21 cellular contexts compared by ENCODE assay signal in genomic region chr10:116699783-116700150, GRCh38. TPM values are rescaled to one million over a fixed set of nuclear protein-coding genes. Genes with fewer than 3 reads are reported as not detected.
A peak's percentile ranks its signal among the peaks of the same experiment; 100 is the strongest.
DNase-seq lines count a peak whose midpoint lies in the region; ATAC-seq and TF ChIP-seq lines count a peak whose summit lies in the region.
"Had no signal": no experiment of that assay in that cellular context is flagged by ENCODE, and none has a peak within 500 bp of the region (broad histone marks: within the 10 kb centered on the region; RNA-seq: fewer than 3 reads in every experiment).

No MANE protein-coding gene starts in this region.

- no peak for ATAC-seq in CD8-positive, alpha-beta T cell
- ATAC-seq: HCT116 had no signal

- H3K9ac ChIP-seq in stomach smooth muscle (ENCODE audit: low read length in 2 of 2): peak overlapping the region in 1 of 2 donors; percentile 47
- H3K9ac ChIP-seq: GM23248, SK-N-SH had no signal

- H3K4me3 ChIP-seq in stomach smooth muscle (ENCODE audit: low read length in 2 of 2): peak overlapping the region in 1 of 2 donors; percentile 8
- H3K4me3 ChIP-seq in CD8-positive, alpha-beta T cell (ENCODE audit: low read depth, low read length): no peak overlapping the region
- H3K4me3 ChIP-seq: GM23248, MG63 had no signal

- intact Hi-C loops in CD8-positive, alpha-beta T cell (cut with DNase I, micrococcal nuclease): no loop called here

- H3K36me3 Mint-ChIP-seq in CD8-positive, alpha-beta T cell: no peaks in the 10 kb centered on the region

- CTCF ChIA-PET in CD8-positive, alpha-beta T cell (lab: Charles Lee): interaction anchor here (2.0 kb wide), 1 partner anchor 476 kb away, joined by 4 read pairs; no protein-coding TSS in a partner anchor

- DNase-seq in NCI-H1417 (lab: John Stamatoyannopoulos, UW) (peak in 2 of 3 experiments; percentile 1 to 3), NCI-H1417 treated with DMSO at 0.1 percent for 48 hours (lab: John Stamatoyannopoulos, UW) (no peak), NCI-H524 treated with DMSO at 0.1 percent for 48 hours (lab: John Stamatoyannopoulos, UW) (peak; percentile 76), activated T-cell treated with anti-CD3 and anti-CD28 coated beads for 4 hours (no peak)
- DNase-seq in stimulated activated naive CD4-positive, alpha-beta T cell treated with Interleukin-2 at 50 U/mL for 16 hours (lab: John Stamatoyannopoulos, UW): no peak
- no peak for DNase-seq in CD8-positive, alpha-beta T cell
- DNase-seq: 8988T, COR-L47, DMS153, GM23248, Kasumi-1, MG63, NCI-H1048, NCI-H1694 treated with DMSO at 0.1 percent for 48 hours, NCI-H446, Right ventricle myocardium superior had no signal

- no peak overlapping the region for H3K27ac Mint-ChIP-seq in CD8-positive, alpha-beta T cell
- H3K27ac Mint-ChIP-seq: B cell had no signal

- H3K27me3 Mint-ChIP-seq in CD8-positive, alpha-beta T cell (ENCODE audit: low read depth): peaks cover 49% of the 10 kb centered on the region

- H3K4me3 Mint-ChIP-seq in CD8-positive, alpha-beta T cell: no peak overlapping the region
- H3K4me3 Mint-ChIP-seq: B cell had no signal

- H3K27ac ChIP-seq in cingulate gyrus (ENCODE audit: low read depth, low read length): peak overlapping the region; percentile 49
- H3K27ac ChIP-seq in stomach smooth muscle (ENCODE audit: low read length): peak overlapping the region; percentile 18
- no peak overlapping the region for H3K27ac ChIP-seq in CD8-positive, alpha-beta T cell (ENCODE audit: low read depth, low read length)
- H3K27ac ChIP-seq: GM23248 had no signal

- H3K9me3 ChIP-seq in stomach smooth muscle (ENCODE audit: control insufficient read depth in 2 of 2, low read length in 2 of 2): no peaks in the 10 kb centered on the region
- no peaks in the 10 kb centered on the region for H3K9me3 ChIP-seq in CD8-positive, alpha-beta T cell (ENCODE audit: low read length)
- H3K9me3 ChIP-seq: MG63, SK-N-SH had no signal

- H3K27me3 ChIP-seq in stomach smooth muscle (ENCODE audit: control insufficient read depth in 1 of 2, insufficient read depth in 2 of 2, low read length in 2 of 2): no peaks in the 10 kb centered on the region
- H3K27me3 ChIP-seq in CD8-positive, alpha-beta T cell (ENCODE audit: insufficient read depth, low read length): no peaks in the 10 kb centered on the region
- H3K27me3 ChIP-seq: MG63 had no signal

- H3K4me1 ChIP-seq in stomach smooth muscle (ENCODE audit: control insufficient read depth, insufficient read depth, low read length): peaks cover 14% of the 10 kb centered on the region
- H3K4me1 ChIP-seq in CD8-positive, alpha-beta T cell (ENCODE audit: insufficient read depth, low read length): no peaks in the 10 kb centered on the region

- POLR2A ChIA-PET in CD8-positive, alpha-beta T cell (lab: Charles Lee): no interaction called here

- H3K4me1 Mint-ChIP-seq in CD8-positive, alpha-beta T cell (ENCODE audit: low read depth): no peaks in the 10 kb centered on the region
- H3K4me1 Mint-ChIP-seq: B cell had no signal

- no peak for TF ChIP-seq CTCF in CD8-positive, alpha-beta T cell (IDR thresholded peaks at IDR 0.05)

- H3K9me3 Mint-ChIP-seq in CD8-positive, alpha-beta T cell: no peaks in the 10 kb centered on the region

- H3K36me3 ChIP-seq in stomach smooth muscle (ENCODE audit: control insufficient read depth in 2 of 2, insufficient read depth in 2 of 2, low read length in 2 of 2): peaks cover 1 to 7% of the 10 kb centered on the region in 2 donors
- no peaks in the 10 kb centered on the region for H3K36me3 ChIP-seq in CD8-positive, alpha-beta T cell (ENCODE audit: insufficient read depth, low read length)
- H3K36me3 ChIP-seq: MG63 had no signal

RNA-seq across cellular contexts. Expression of gene HSPA12A, which starts 42.6 kb away (rescaled TPM):
- under 1 TPM; 0.08 to 0.78 TPM for total RNA-seq in CD8-positive, alpha-beta T cell

Comparison
In these comparisons a context has a peak if more than half of its experiments do, and no peak if none do; other contexts are left out.
1. DNase-seq: peak in NCI-H1417 (2 of 3) and NCI-H524 treated with DMSO at 0.1 percent for 48 hours (single experiment); none in NCI-H1417 treated with DMSO at 0.1 percent for 48 hours (single experiment), activated T-cell treated with anti-CD3 and anti-CD28 coated beads for 4 hours (single experiment), stimulated activated naive CD4-positive, alpha-beta T cell treated with Interleukin-2 at 50 U/mL for 16 hours (single experiment) and CD8-positive, alpha-beta T cell (0 of 7).